ENCODE assay signal across 28 cellular contexts in the genomic region with DNA sequence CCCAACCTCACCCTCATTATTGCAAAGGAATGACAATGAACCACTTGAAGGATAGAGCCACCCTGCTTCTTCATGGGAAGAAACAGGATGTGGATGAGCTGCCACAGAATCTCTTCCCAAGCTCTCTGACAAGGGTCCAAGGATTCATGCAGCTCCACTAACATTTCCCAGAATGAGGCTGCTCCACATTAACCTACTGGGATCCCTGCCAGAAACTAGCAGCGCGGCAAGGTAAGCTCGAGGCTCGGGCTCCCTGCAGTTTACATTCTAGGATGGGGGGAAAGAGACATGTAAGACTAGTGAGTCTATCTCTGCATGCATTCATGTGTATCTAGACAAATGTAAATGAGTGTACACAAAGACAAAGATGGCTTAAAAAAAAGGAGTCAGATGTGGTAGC. TPM values are rescaled to one million over a fixed set of nuclear protein-coding genes. Genes with fewer than 3 reads are reported as not detected.
DNase-seq lines count a peak whose midpoint lies in the region; ATAC-seq and TF ChIP-seq lines count a peak whose summit lies in the region.
"Had no signal": no experiment of that assay in that cellular context is flagged by ENCODE, and none has a peak within 500 bp of the region (broad histone marks: within the 10 kb centered on the region; RNA-seq: fewer than 3 reads in every experiment).

No MANE protein-coding gene starts in this region.

- no peak for DNase-seq in MCF 10A (ENCODE audit: unreplicated experiment)
- no peak for DNase-seq in breast epithelium (ENCODE audit: low spot score in 2 of 2)
- no peak for DNase-seq in OCI-LY7 (ENCODE audit: low spot score)
- DNase-seq: activated CD4-positive, alpha-beta T cell treated with anti-CD3 and anti-CD28 coated beads, Interleukin-2, amount 50 U/mL, for 1 hour; activated CD8-positive, alpha-beta memory T cell treated with anti-CD3 and anti-CD28 coated beads, Interleukin-2, amount 10 ng/mL, durations not matched to agents 7 days and 5 days; body of pancreas; effector memory CD8-positive, alpha-beta T cell; foreskin melanocyte; naive thymus-derived CD4-positive, alpha-beta T cell; NCI-H1417; NCI-H526; retina; stimulated activated CD4-positive, alpha-beta T cell treated with anti-CD3 and anti-CD28 coated beads, Interleukin-2, amount 100 ng/mL, for 48 hours; T-helper 17 cell had no signal

- H3K9me2 ChIP-seq in OCI-LY1 (ENCODE audit: low read depth, low read length) = no peaks in the 10 kb centered on the region
- no peaks in the 10 kb centered on the region for H3K9me2 ChIP-seq in OCI-LY7 (ENCODE audit: insufficient read depth, low read length)

- no peaks in the 10 kb centered on the region; the same call in 1 of the 2 replicates for H3F3A ChIP-seq in OCI-LY1 (ENCODE audit: insufficient read depth, low read length)

- H3K27me3 Mint-ChIP-seq in MCF 10A (ENCODE audit: insufficient read depth, unreplicated experiment) = no peaks in the 10 kb centered on the region
- H3K27me3 Mint-ChIP-seq: activated CD8-positive, alpha-beta memory T cell treated with anti-CD3 and anti-CD28 coated beads, Interleukin-2, amount 10 ng/mL, durations not matched to agents 7 days and 5 days; activated naive CD4-positive, alpha-beta T cell treated with anti-CD3 and anti-CD28 coated beads, Interleukin-2, amount 50 U/mL, for 24 hours; effector memory CD8-positive, alpha-beta T cell; naive thymus-derived CD4-positive, alpha-beta T cell; T-helper 17 cell had no signal

- POLR2A ChIA-PET in MCF 10A (lab: Yijun Ruan, JAX) = interaction anchor here (1.3 kb wide), 1 partner anchor 8 kb away, joined by 4 read pairs; no protein-coding TSS in a partner anchor
- POLR2A ChIA-PET in OCI-LY7 (lab: Charles Lee) = interaction anchor here (1.2 to 1.5 kb wide), 2 partner anchors 15 to 67 kb away, joined by 4 read pairs; no protein-coding TSS in a partner anchor

- H4K20me1 ChIP-seq in OCI-LY1 (ENCODE audit: insufficient read depth, low read length) (no peaks in the 10 kb centered on the region; the same call in 1 of the 2 replicates), OCI-LY7 (ENCODE audit: insufficient read depth, low read length) (no peaks in the 10 kb centered on the region)

- H3K4me3 Mint-ChIP-seq in MCF 10A (ENCODE audit: unreplicated experiment) = no peak overlapping the region
- H3K4me3 Mint-ChIP-seq: activated CD8-positive, alpha-beta memory T cell treated with anti-CD3 and anti-CD28 coated beads, Interleukin-2, amount 10 ng/mL, durations not matched to agents 7 days and 5 days; activated naive CD4-positive, alpha-beta T cell treated with anti-CD3 and anti-CD28 coated beads, Interleukin-2, amount 50 U/mL, for 24 hours; effector memory CD8-positive, alpha-beta T cell; naive thymus-derived CD4-positive, alpha-beta T cell; stimulated activated memory B cell treated with anti-CD40 and anti-IgM and Interleukin-4, amounts not matched to agents 10 μg/mL and 1 μg/mL and 100 μg/mL, for 72 hours; T-helper 17 cell had no signal

- H3K4me3 ChIP-seq in breast epithelium (no peak overlapping the region), OCI-LY1 (ENCODE audit: low read depth, low read length, poor library complexity, severe bottlenecking) (no peak overlapping the region), endocrine pancreas (ENCODE audit: control insufficient read depth, insufficient read depth, low read length) (no peak overlapping the region), OCI-LY7 (ENCODE audit: low read depth, low read length, poor library complexity, severe bottlenecking) (no peak overlapping the region)
- H3K4me3 ChIP-seq: body of pancreas, coronary artery, esophagus muscularis mucosa, SK-N-MC, suprapubic skin, vagina had no signal

- BruUV-seq in MCF 10A (replicated peaks; lab: Mats Ljungman, UMichigan) (no TSS peak), OCI-LY7 (replicated peaks; lab: Mats Ljungman, UMichigan) (no TSS peak)

- H3K36me3 Mint-ChIP-seq in MCF 10A (ENCODE audit: insufficient read depth, unreplicated experiment) = peaks cover 81% of the 10 kb centered on the region

- no peaks in the 10 kb centered on the region for H3K4me1 Mint-ChIP-seq in MCF 10A (ENCODE audit: insufficient read depth, unreplicated experiment)

- H3K36me3 ChIP-seq in breast epithelium (no peaks in the 10 kb centered on the region), OCI-LY1 (ENCODE audit: insufficient read depth, low read length) (peaks cover 92% of the 10 kb centered on the region), endocrine pancreas (ENCODE audit: control insufficient read depth, insufficient read depth, low read length) (peaks cover 3% of the 10 kb centered on the region), OCI-LY7 (ENCODE audit: insufficient read depth, low read length) (peaks cover 67% of the 10 kb centered on the region)

- H3K27me3 ChIP-seq in breast epithelium = no peaks in the 10 kb centered on the region
- H3K27me3 ChIP-seq in OCI-LY1 (ENCODE audit: insufficient read depth, low read length) = no peaks in the 10 kb centered on the region
- no peaks in the 10 kb centered on the region for H3K27me3 ChIP-seq in endocrine pancreas (ENCODE audit: control insufficient read depth, insufficient read depth, low read length)
- H3K27me3 ChIP-seq: body of pancreas, esophagus muscularis mucosa, suprapubic skin, vagina had no signal

- H3K79me2 ChIP-seq in OCI-LY1 (ENCODE audit: insufficient read depth, low read length) = peaks cover 58% of the 10 kb centered on the region
- no peaks in the 10 kb centered on the region for H3K79me2 ChIP-seq in OCI-LY7 (ENCODE audit: insufficient read depth, low read depth, low read length)

- no peak overlapping the region for H3K27ac ChIP-seq in breast epithelium
- H3K27ac ChIP-seq in OCI-LY1 (ENCODE audit: low read depth, low read length, poor library complexity, severe bottlenecking) = peak overlapping the region; percentile 4
- no peak overlapping the region for H3K27ac ChIP-seq in OCI-LY7 (ENCODE audit: low read depth, low read length, poor library complexity, severe bottlenecking)
- H3K27ac ChIP-seq: body of pancreas, C4-2B, coronary artery, esophagus muscularis mucosa, RWPE1, SK-N-MC, suprapubic skin, vagina, VCaP had no signal

- CTCF ChIA-PET in MCF 10A (lab: Yijun Ruan, JAX) (interaction anchor here (0.5 to 1.5 kb wide), 6 partner anchors 9 to 1565 kb away, joined by 3 to 4 read pairs (median 3); no protein-coding TSS in a partner anchor), OCI-LY7 (lab: Charles Lee; ENCODE audit: unreplicated experiment) (no interaction called here)

- ATAC-seq in HG03460 (IDR thresholded peaks at IDR 0.05; ENCODE audit: unreplicated experiment) (no peak), GM19395 (IDR thresholded peaks at IDR 0.05; ENCODE audit: unreplicated experiment) (no peak)
- ATAC-seq: activated CD8-positive, alpha-beta memory T cell treated with anti-CD3 and anti-CD28 coated beads, Interleukin-2, amount 10 ng/mL, durations not matched to agents 7 days and 5 days; body of pancreas; effector memory CD8-positive, alpha-beta T cell; naive thymus-derived CD4-positive, alpha-beta T cell; stimulated activated memory B cell treated with anti-CD40 and anti-IgM and Interleukin-4, amounts not matched to agents 10 μg/mL and 1 μg/mL and 100 μg/mL, for 72 hours; T-helper 17 cell had no signal

- no peak overlapping the region for H3K4me2 ChIP-seq in OCI-LY1 (ENCODE audit: low read length)
- no peak overlapping the region for H3K4me2 ChIP-seq in OCI-LY7 (ENCODE audit: low read length)

- no peak for TF ChIP-seq POLR2A in breast epithelium (IDR thresholded peaks at IDR 0.05)

- no peak for TF ChIP-seq CTCF in MCF 10A (IDR thresholded peaks at IDR 0.05; ENCODE audit: unreplicated experiment)
- TF ChIP-seq CTCF in breast epithelium (IDR thresholded peaks at IDR 0.05) = no peak
- no peak for TF ChIP-seq CTCF in OCI-LY1 (IDR thresholded peaks at IDR 0.05; ENCODE audit: low read length)
- no peak for TF ChIP-seq CTCF in OCI-LY7 (conservative IDR thresholded peaks at IDR 0.05; ENCODE audit: low read length)

- H3K9ac ChIP-seq in OCI-LY1 (ENCODE audit: low read length) (no peak overlapping the region), endocrine pancreas (ENCODE audit: control insufficient read depth, insufficient read depth, low read length) (peak overlapping the region; percentile 41)

- H3K4me1 ChIP-seq in breast epithelium (no peaks in the 10 kb centered on the region), OCI-LY1 (ENCODE audit: insufficient read depth, low read length, severe bottlenecking) (peaks cover 5% of the 10 kb centered on the region), endocrine pancreas (ENCODE audit: control insufficient read depth, insufficient read depth, low read length) (peaks cover 7% of the 10 kb centered on the region), OCI-LY7 (ENCODE audit: insufficient read depth, low read length, poor library complexity, severe bottlenecking) (no peaks in the 10 kb centered on the region)
- H3K4me1 ChIP-seq: body of pancreas, suprapubic skin, vagina had no signal

- H3K27ac Mint-ChIP-seq in MCF 10A (ENCODE audit: low read depth, unreplicated experiment) = peak overlapping the region; percentile 14
- H3K27ac Mint-ChIP-seq: activated CD8-positive, alpha-beta memory T cell treated with anti-CD3 and anti-CD28 coated beads, Interleukin-2, amount 10 ng/mL, durations not matched to agents 7 days and 5 days; activated naive CD4-positive, alpha-beta T cell treated with anti-CD3 and anti-CD28 coated beads, Interleukin-2, amount 50 U/mL, for 24 hours; stimulated activated memory B cell treated with anti-CD40 and anti-IgM and Interleukin-4, amounts not matched to agents 10 μg/mL and 1 μg/mL and 100 μg/mL, for 72 hours; T-helper 17 cell had no signal

- H2AFZ ChIP-seq in OCI-LY1 (ENCODE audit: low read length) = no peak overlapping the region
- no peak overlapping the region for H2AFZ ChIP-seq in OCI-LY7 (ENCODE audit: low read length)

- no peaks in the 10 kb centered on the region for H3K9me3 Mint-ChIP-seq in MCF 10A (ENCODE audit: unreplicated experiment)
- H3K9me3 Mint-ChIP-seq: activated naive CD4-positive, alpha-beta T cell treated with anti-CD3 and anti-CD28 coated beads, Interleukin-2, amount 50 U/mL, for 24 hours; effector memory CD8-positive, alpha-beta T cell; naive thymus-derived CD4-positive, alpha-beta T cell had no signal

- H3K9me3 ChIP-seq in breast epithelium = no peaks in the 10 kb centered on the region
- no peaks in the 10 kb centered on the region for H3K9me3 ChIP-seq in OCI-LY1 (ENCODE audit: low read length)
- no peaks in the 10 kb centered on the region for H3K9me3 ChIP-seq in endocrine pancreas (ENCODE audit: control insufficient read depth, low read length)
- H3K9me3 ChIP-seq in OCI-LY7 (ENCODE audit: low read length) = no peaks in the 10 kb centered on the region
- H3K9me3 ChIP-seq: body of pancreas, esophagus muscularis mucosa, suprapubic skin, vagina had no signal

- intact Hi-C loops in MCF 10A (cut with micrococcal nuclease) (no loop called here), breast epithelium (cut with DNase I; ENCODE audit: low total_unique reads) (no loop called here), OCI-LY7 (cut with micrococcal nuclease; ENCODE audit: unreplicated experiment) (no loop called here)

RNA-seq across cellular contexts. Expression of a gene that starts 12.1 kb away (rescaled TPM):
- 39.8 and 44.2 TPM in 2 replicates for total RNA-seq in MCF 10A (2022)
- 10 to 100 TPM; 25.6 to 36.7 (median 29.6) TPM for total RNA-seq in breast epithelium
- total RNA-seq in OCI-LY7 (2014; rRNA removed; shearing (Covaris generic)) = 21.9 and 31.7 TPM in 2 replicates
- total RNA-seq in OCI-LY7 (2022) = 70.5 and 83.5 TPM in 2 replicates
